In the genomic region with DNA sequence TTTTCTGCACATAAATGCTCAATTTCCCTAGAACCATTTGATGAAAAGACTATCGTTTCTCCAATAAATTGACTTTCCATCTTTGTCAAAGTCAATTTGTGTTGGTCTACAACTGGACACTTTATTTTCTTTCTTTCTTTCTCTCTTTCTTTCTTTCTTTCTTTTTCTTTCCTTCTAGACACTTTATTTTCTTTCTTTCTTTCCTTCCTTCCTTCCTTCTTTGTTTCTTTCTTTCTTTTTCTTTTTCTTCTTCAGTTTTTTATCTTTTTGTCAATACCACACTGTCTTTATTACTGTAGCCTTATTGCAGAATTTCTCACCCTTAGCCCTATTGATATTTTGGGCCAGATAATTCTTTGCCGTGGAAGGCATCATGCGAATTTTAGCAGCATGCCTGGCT, we compare ENCODE assay signal across 29 cellular contexts.
"Had no signal": no experiment of that assay in that cellular context is flagged by ENCODE, and none has a peak within 500 bp of the region (broad histone marks: within the 10 kb centered on the region; RNA-seq: fewer than 3 reads in every experiment).

No MANE protein-coding gene starts in this region.

- H3K27me3 ChIP-seq: neural progenitor cell, ovary, right lobe of liver, sigmoid colon, suprapubic skin, testis, tibial artery, transverse colon, upper lobe of right lung, uterus had no signal

- FAIRE-seq: small intestine had no signal

- DNase-seq: natural killer cell; occipital lobe; ovary; posterior cingulate gyrus; psoas muscle; right cardiac atrium; right lobe of liver; sigmoid colon; small intestine; stimulated activated CD4-positive, alpha-beta T cell treated with anti-CD3 and anti-CD28 coated beads, Interleukin-15, amount 100 ng/mL, for 24 hours; stimulated activated CD4-positive, alpha-beta T cell treated with anti-CD3 and anti-CD28 coated beads, Interleukin-2, amount 100 ng/mL, for 24 hours; stimulated activated CD4-positive, alpha-beta T cell treated with anti-CD3 and anti-CD28 coated beads, Interleukin-2, amount 100 ng/mL, for 48 hours; stimulated activated CD4-positive, alpha-beta T cell treated with anti-CD3 and anti-CD28 coated beads, Interleukin-4, amount 100 ng/mL, for 24 hours; stimulated activated naive CD4-positive, alpha-beta T cell; stimulated activated naive CD8-positive, alpha-beta T cell treated with anti-CD3 and anti-CD28 coated beads, Interleukin-15, amount 100 ng/mL, for 72 hours; stimulated activated naive CD8-positive, alpha-beta T cell treated with anti-CD3 and anti-CD28 coated beads, Interleukin-15, Interleukin-2, amounts not matched to agents 100 U/mL and 50 U/mL, for 24 hours; substantia nigra; testis; tibial artery; transverse colon; upper lobe of right lung; uterus had no signal

- H3K36me3 ChIP-seq: neural progenitor cell, ovary, right lobe of liver, sigmoid colon, suprapubic skin, tibial artery, transverse colon, upper lobe of right lung, uterus had no signal

- ATAC-seq: natural killer cell; psoas muscle; right cardiac atrium; right lobe of liver; stimulated activated effector memory CD8-positive, alpha-beta T cell treated with anti-CD3 and anti-CD28 coated beads, Interleukin-12 subunit alpha, Interleukin-12 subunit beta, amount 100 ng/mL, for 72 hours; stimulated activated naive CD8-positive, alpha-beta T cell treated with anti-CD3 and anti-CD28 coated beads, Interleukin-15, amount 100 ng/mL, for 72 hours; stimulated activated naive CD8-positive, alpha-beta T cell treated with anti-CD3 and anti-CD28 coated beads, Interleukin-15, Interleukin-2, amounts not matched to agents 100 U/mL and 50 U/mL, for 24 hours; upper lobe of right lung had no signal

- H3K27me3 Mint-ChIP-seq: progenitor cell of endocrine pancreas, type B pancreatic cell had no signal

- H3K4me1 ChIP-seq: neural progenitor cell, parathyroid adenoma, psoas muscle, right lobe of liver, sigmoid colon, suprapubic skin, testis, tibial artery, transverse colon, upper lobe of right lung, uterus had no signal

- H3K4me3 Mint-ChIP-seq: natural killer cell; nephron; neural progenitor cell; stimulated activated effector memory CD8-positive, alpha-beta T cell treated with anti-CD3 and anti-CD28 coated beads, Interleukin-12 subunit alpha, Interleukin-12 subunit beta, amount 100 ng/mL, for 72 hours; stimulated activated naive CD8-positive, alpha-beta T cell treated with anti-CD3 and anti-CD28 coated beads, Interleukin-15, amount 100 ng/mL, for 72 hours; type B pancreatic cell had no signal

- H3K27ac ChIP-seq: neural progenitor cell, ovary, parathyroid adenoma, psoas muscle, right lobe of liver, sigmoid colon, suprapubic skin, testis, tibial artery, transverse colon, upper lobe of right lung, uterus had no signal

- H3K36me3 Mint-ChIP-seq: natural killer cell; neural progenitor cell; stimulated activated effector memory CD8-positive, alpha-beta T cell treated with anti-CD3 and anti-CD28 coated beads, Interleukin-12 subunit alpha, Interleukin-12 subunit beta, amount 100 ng/mL, for 72 hours; type B pancreatic cell had no signal

- H3K9me3 ChIP-seq: ovary, right lobe of liver, sigmoid colon, suprapubic skin, testis, tibial artery, upper lobe of right lung had no signal

- H3K27ac Mint-ChIP-seq: natural killer cell; nephron; neural progenitor cell; progenitor cell of endocrine pancreas; stimulated activated effector memory CD8-positive, alpha-beta T cell treated with anti-CD3 and anti-CD28 coated beads, Interleukin-12 subunit alpha, Interleukin-12 subunit beta, amount 100 ng/mL, for 72 hours; stimulated activated naive CD8-positive, alpha-beta T cell treated with anti-CD3 and anti-CD28 coated beads, Interleukin-15, amount 100 ng/mL, for 72 hours; type B pancreatic cell had no signal

- H3K4me1 Mint-ChIP-seq: nephron; neural progenitor cell; stimulated activated naive CD8-positive, alpha-beta T cell treated with anti-CD3 and anti-CD28 coated beads, Interleukin-15, amount 100 ng/mL, for 72 hours had no signal

- H3K4me3 ChIP-seq: neural progenitor cell, ovary, psoas muscle, right lobe of liver, sigmoid colon, suprapubic skin, testis, tibial artery, transverse colon, upper lobe of right lung, uterus had no signal
